Comparison of ENCODE assay signal across 8 cellular contexts in the genomic region with DNA sequence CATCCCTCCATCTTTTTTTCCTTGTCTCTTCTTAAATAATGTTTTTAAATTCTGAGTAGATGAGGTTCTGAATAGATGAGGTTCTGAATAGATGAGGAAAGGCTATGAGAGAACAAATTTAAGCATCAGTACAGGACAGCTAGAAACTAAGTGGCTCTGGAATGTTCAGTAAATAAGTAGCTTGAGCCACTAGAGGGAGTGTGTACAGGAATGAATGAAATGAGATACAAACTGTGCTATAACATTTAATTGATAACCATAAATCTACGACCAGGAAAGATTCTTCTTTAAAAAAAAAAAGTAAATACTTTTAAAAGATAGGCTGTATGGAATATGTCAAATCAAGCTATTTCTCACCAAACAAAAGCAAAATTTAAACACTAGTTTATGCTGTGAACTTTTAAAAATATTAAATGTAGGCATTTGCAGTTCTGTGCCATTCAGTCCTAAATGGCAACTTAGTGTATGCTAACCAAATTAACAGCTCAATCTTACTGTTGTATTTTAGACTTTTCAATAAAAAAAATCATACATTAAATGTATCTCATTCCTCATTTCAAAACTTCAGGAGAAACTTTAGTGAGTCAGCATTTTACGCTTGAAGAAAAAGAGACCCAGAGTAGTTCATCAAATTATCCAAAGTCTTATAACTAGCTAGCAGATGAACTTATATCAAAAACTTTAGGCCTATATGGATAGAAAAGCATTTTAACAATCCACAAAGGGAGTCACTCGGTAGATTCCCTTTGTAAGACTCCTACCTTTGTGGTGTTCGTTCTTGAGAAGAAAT.
DNase-seq lines count a peak whose midpoint lies in the region; ATAC-seq, FAIRE-seq and TF ChIP-seq lines count a peak whose summit lies in the region.

No MANE protein-coding gene starts in this region.

- TF ChIP-seq POLR2A in K562 (conservative IDR thresholded peaks at IDR 0.05): no peak

- in situ Hi-C loops in K562 (cut with MboI): no loop called here

- no peaks in the 10 kb centered on the region for H4K20me1 ChIP-seq in K562 (replicated peaks; ENCODE audit: control insufficient read depth, insufficient read depth, low read length)

- POLR2A ChIA-PET in K562 (lab: Yijun Ruan, JAX): interaction anchor here (0.5 to 0.6 kb wide), 2 partner anchors 283 to 835 kb away, joined by 3 read pairs; no protein-coding TSS in a partner anchor

- no peak overlapping the region for H3K4me2 ChIP-seq in K562 (ENCODE audit: insufficient read depth, low read length)

- no peak overlapping the region for H3K27ac ChIP-seq in K562 (ENCODE audit: extremely low read depth, low read depth, low read length)

- H3K9ac ChIP-seq in K562 (ENCODE audit: insufficient read depth in 1 of 2, low read depth in 2 of 2, low read length in 2 of 2): no peak overlapping the region

- H3K36me3 ChIP-seq in GM06990 (ENCODE audit: control insufficient read depth, insufficient read depth, low read length): no peaks in the 10 kb centered on the region
- no peaks in the 10 kb centered on the region for H3K36me3 ChIP-seq in K562 (ENCODE audit: control insufficient read depth, insufficient read depth, low read length)

- TF ChIP-seq RAD21 in K562 (CRISPR knock-in tag; conservative IDR thresholded peaks at IDR 0.05 in 1 of 2, IDR thresholded peaks at IDR 0.05 in 1 of 2): peak in 1 of 2 experiments; percentile 50; a peak in 2 of 4 replicates

- BruUV-seq in K562 (replicated peaks; lab: Mats Ljungman, UMichigan): no TSS peak

- intact Hi-C loops in K562 (cut with micrococcal nuclease): loop anchor here (5.0 kb wide), 1 partner anchor 298 kb away; no protein-coding TSS in a partner anchor

- TF ChIP-seq EP300 in K562 (IDR thresholded peaks at IDR 0.05; ENCODE audit: low read length): no peak

- WGBS in K562 (ENCODE audit: insufficient coverage, low coverage, missing lambda C conversion rate): 15% methylated on average over 4 of the region's 4 CpGs

- no peak overlapping the region for H2AFZ ChIP-seq in K562 (ENCODE audit: low read depth, low read length)

- no peak for DNase-seq in GM06990 (ENCODE audit: extremely low read depth, insufficient read length)
- peak; percentile 38 for DNase-seq in NCI-H1694 treated with DMSO at 0.1 percent for 48 hours (lab: John Stamatoyannopoulos, UW)
- peak; percentile 13 to 46 (median 22) for DNase-seq in K562 (ENCODE audit: extremely low read depth in 1 of 4, low spot score in 3 of 4)
- DNase-seq in kidney tubule cell (ENCODE audit: low spot score): peak; percentile 47
- DNase-seq in DMS153 treated with DMSO at 0.1 percent for 48 hours (lab: John Stamatoyannopoulos, UW; ENCODE audit: unreplicated experiment): no peak
- DNase-seq in cortex of kidney (lab: John Stamatoyannopoulos, UW): no peak

- H3K79me2 ChIP-seq in K562 (ENCODE audit: control insufficient read depth, insufficient read depth, low read length): no peaks in the 10 kb centered on the region

- TF ChIP-seq CTCF in GM06990 (IDR thresholded peaks at IDR 0.05; ENCODE audit: insufficient read depth, low read length, poor library complexity, severe bottlenecking) (peak; percentile 59), K562 (IDR thresholded peaks at IDR 0.05 in 2 of 3, conservative IDR thresholded peaks at IDR 0.05 in 1 of 3; ENCODE audit: insufficient read depth in 2 of 3, low read depth in 1 of 3, low read length in 3 of 3) (peak; percentile 22 to 54 (median 29); a peak in 3 of 6 replicates)

- H3K4me3 ChIP-seq in GM06990 (replicated peaks; ENCODE audit: low read depth, low read length) (no peak overlapping the region), K562 (no peak overlapping the region)

- H3K9me1 ChIP-seq in K562 (ENCODE audit: control insufficient read depth, insufficient read depth, low read length): no peaks in the 10 kb centered on the region

- H3K27me3 ChIP-seq in GM06990 (replicated peaks; ENCODE audit: control insufficient read depth, insufficient read depth, low read length): no peaks in the 10 kb centered on the region
- H3K27me3 ChIP-seq in K562 (ENCODE audit: control insufficient read depth in 2 of 2, insufficient read depth in 2 of 2, low read length in 2 of 2): peaks cover 0 to 3% of the 10 kb centered on the region in 2 experiments; a peak in 1 of 5 replicates

- H3K4me1 ChIP-seq in K562 (replicated peaks in 1 of 2; ENCODE audit: control insufficient read depth in 2 of 2, insufficient read depth in 2 of 2, low read length in 2 of 2): no peaks in the 10 kb centered on the region

- peak; percentile 78 for FAIRE-seq in K562 (lab: Jason Lieb, UNC)

- CTCF ChIA-PET in K562 (lab: Yijun Ruan, JAX; ENCODE audit: low intra/inter-chr PET ratio): no interaction called here

- no peaks in the 10 kb centered on the region for H3K9me3 ChIP-seq in K562 (replicated peaks; ENCODE audit: control insufficient read depth, insufficient read depth, low read depth, low read length)

- ATAC-seq in K562: peak; percentile 87
- ATAC-seq in GM19455 (IDR thresholded peaks at IDR 0.05; ENCODE audit: unreplicated experiment): no peak
- ATAC-seq in HG03565 (IDR thresholded peaks at IDR 0.05; ENCODE audit: unreplicated experiment): no peak

TF ChIP-seq in K562, 482 proteins besides CTCF, POLR2A, EP300 and RAD21:
- TF ChIP-seq SMC3 (conservative IDR thresholded peaks at IDR 0.05; ENCODE audit: insufficient read depth, low read depth, low read length): 0 out of 2 replicates have a peak, but pooled peaks have one; percentile 17
- 0 out of 2 replicates have a peak, but pooled peaks have one; percentile 35 for TF ChIP-seq TEAD4 (IDR thresholded peaks at IDR 0.05; ENCODE audit: low read length)
- TF ChIP-seq TEAD4 (CRISPR knock-in tag; IDR thresholded peaks at IDR 0.05; ENCODE audit: borderline replicate concordance): no peak
- peak; percentile 81 for TF ChIP-seq C11orf30 (IDR thresholded peaks at IDR 0.05; ENCODE audit: low read depth)
- TF ChIP-seq ZNF316 (IDR thresholded peaks at IDR 0.05): peak; percentile 90
- peak; percentile 41; the same call in 1 of the 2 replicates for TF ChIP-seq MAFK (IDR thresholded peaks at IDR 0.05; ENCODE audit: low read length)
- no peak for TF ChIP-seq MIER1 (IDR thresholded peaks at IDR 0.05; ENCODE audit: low read depth)
- TF ChIP-seq, protein P1, sequence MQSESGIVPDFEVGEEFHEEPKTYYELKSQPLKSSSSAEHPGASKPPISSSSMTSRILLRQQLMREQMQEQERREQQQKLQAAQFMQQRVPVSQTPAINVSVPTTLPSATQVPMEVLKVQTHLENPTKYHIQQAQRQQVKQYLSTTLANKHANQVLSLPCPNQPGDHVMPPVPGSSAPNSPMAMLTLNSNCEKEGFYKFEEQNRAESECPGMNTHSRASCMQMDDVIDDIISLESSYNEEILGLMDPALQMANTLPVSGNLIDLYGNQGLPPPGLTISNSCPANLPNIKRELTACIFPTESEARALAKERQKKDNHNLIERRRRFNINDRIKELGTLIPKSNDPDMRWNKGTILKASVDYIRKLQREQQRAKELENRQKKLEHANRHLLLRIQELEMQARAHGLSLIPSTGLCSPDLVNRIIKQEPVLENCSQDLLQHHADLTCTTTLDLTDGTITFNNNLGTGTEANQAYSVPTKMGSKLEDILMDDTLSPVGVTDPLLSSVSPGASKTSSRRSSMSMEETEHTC (IDR thresholded peaks at IDR 0.05): no peak
- peak; percentile 54 for TF ChIP-seq MAFF (IDR thresholded peaks at IDR 0.05; ENCODE audit: low read length)
- TF ChIP-seq NFE2 (IDR thresholded peaks at IDR 0.05; ENCODE audit: low read depth): peak; percentile 48
- TF ChIP-seq MAFG (tag; conservative IDR thresholded peaks at IDR 0.05): peak; percentile 83
- peak; percentile 16; the same call in 1 of the 2 replicates for TF ChIP-seq NFE2L1 (tag; IDR thresholded peaks at IDR 0.05; ENCODE audit: borderline replicate concordance, low read depth)
- TF ChIP-seq, protein P2, sequence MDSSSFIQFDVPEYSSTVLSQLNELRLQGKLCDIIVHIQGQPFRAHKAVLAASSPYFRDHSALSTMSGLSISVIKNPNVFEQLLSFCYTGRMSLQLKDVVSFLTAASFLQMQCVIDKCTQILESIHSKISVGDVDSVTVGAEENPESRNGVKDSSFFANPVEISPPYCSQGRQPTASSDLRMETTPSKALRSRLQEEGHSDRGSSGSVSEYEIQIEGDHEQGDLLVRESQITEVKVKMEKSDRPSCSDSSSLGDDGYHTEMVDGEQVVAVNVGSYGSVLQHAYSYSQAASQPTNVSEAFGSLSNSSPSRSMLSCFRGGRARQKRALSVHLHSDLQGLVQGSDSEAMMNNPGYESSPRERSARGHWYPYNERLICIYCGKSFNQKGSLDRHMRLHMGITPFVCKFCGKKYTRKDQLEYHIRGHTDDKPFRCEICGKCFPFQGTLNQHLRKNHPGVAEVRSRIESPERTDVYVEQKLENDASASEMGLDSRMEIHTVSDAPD (CRISPR knock-in tag; IDR thresholded peaks at IDR 0.05): no peak
- TF ChIP-seq, protein P3, sequence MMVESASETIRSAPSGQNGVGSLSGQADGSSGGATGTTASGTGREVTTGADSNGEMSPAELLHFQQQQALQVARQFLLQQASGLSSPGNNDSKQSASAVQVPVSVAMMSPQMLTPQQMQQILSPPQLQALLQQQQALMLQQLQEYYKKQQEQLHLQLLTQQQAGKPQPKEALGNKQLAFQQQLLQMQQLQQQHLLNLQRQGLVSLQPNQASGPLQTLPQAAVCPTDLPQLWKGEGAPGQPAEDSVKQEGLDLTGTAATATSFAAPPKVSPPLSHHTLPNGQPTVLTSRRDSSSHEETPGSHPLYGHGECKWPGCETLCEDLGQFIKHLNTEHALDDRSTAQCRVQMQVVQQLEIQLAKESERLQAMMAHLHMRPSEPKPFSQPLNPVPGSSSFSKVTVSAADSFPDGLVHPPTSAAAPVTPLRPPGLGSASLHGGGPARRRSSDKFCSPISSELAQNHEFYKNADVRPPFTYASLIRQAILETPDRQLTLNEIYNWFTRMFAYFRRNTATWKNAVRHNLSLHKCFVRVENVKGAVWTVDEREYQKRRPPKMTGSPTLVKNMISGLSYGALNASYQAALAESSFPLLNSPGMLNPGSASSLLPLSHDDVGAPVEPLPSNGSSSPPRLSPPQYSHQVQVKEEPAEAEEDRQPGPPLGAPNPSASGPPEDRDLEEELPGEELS (CRISPR knock-in tag; IDR thresholded peaks at IDR 0.05; ENCODE audit: borderline replicate concordance): no peak
- TF ChIP-seq ZNF24 (IDR thresholded peaks at IDR 0.05): peak; percentile 70; the same call in 1 of the 2 replicates

Comparison
In these comparisons a context has a peak if more than half of its experiments do, and no peak if none do; other contexts are left out.
1. DNase-seq: peak in NCI-H1694 treated with DMSO at 0.1 percent for 48 hours (single experiment), K562 (4 of 4) and kidney tubule cell (single experiment); none in GM06990 (single experiment), DMS153 treated with DMSO at 0.1 percent for 48 hours (single experiment) and cortex of kidney (single experiment).